ENCODE assay signal across 7 cellular contexts in the genomic region with DNA sequence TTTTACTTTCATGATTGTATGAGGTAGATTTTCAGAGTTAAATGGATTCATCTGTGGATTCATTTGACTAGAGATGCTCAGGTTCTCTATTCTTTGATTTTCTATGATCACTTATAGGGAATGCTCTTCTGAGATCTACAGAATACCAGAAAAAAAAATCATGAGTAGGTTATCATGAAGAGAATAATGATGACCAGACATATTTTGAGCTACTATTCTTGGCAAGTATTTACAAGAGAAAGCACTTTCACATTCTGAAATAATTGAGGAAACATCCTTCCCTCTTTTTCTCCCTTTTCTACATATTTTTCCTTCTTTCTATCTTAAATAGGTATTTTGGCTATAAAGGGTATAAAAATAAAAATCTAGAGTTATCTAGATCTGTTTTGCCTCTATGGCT.
"Had no signal": no experiment of that assay in that cellular context is flagged by ENCODE, and none has a peak within 500 bp of the region (broad histone marks: within the 10 kb centered on the region; RNA-seq: fewer than 3 reads in every experiment).

No MANE protein-coding gene starts in this region.

- H3K4me3 Mint-ChIP-seq: GM23338, H9 had no signal

- H3K27ac Mint-ChIP-seq: GM23338, H9 had no signal

- H3K4me3 ChIP-seq: GM23338, K562 had no signal

- DNase-seq: H9, HCEC 1CT, KG1 had no signal

- H3K4me2 ChIP-seq: GM23338 had no signal

- FAIRE-seq: H1, HTR-8/SVneo, K562 had no signal

- H2AFZ ChIP-seq: GM23338 had no signal

- ATAC-seq: GM23338, K562 had no signal
